In the genomic region with DNA sequence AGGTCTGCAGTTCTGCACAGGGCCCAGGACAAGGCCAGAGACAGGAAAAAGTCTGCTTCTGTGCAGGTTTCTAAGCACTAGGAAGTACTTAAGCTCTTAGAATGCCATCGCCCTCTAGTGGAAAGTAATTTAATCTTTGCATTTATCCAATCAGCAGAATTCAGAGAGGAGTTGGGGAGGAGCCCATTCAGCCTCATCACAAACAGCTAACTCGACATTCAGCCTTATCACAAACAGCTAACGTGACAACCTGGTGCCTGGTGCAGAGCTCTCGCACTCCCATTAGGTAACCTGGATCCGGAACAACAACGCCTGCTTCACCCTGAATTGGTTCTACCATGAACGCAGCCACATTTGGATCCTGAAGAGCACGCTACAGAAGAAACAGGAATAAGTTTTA, we compare ENCODE assay signal across 8 cellular contexts. TPM values are rescaled to one million over a fixed set of nuclear protein-coding genes. Genes with fewer than 3 reads are reported as not detected.
DNase-seq lines count a peak whose midpoint lies in the region; ATAC-seq, FAIRE-seq and TF ChIP-seq lines count a peak whose summit lies in the region.

No MANE protein-coding gene starts in this region.

- no peaks in the 10 kb centered on the region for H3F3A ChIP-seq in neural cell (ENCODE audit: insufficient read depth, low read length, poor library complexity, severe bottlenecking)

- peak; percentile 71 for TF ChIP-seq RAD21 in neural cell (conservative IDR thresholded peaks at IDR 0.05)

- no peaks in the 10 kb centered on the region for H3K27me3 Mint-ChIP-seq in Calu3 (ENCODE audit: unreplicated experiment)

- no peak overlapping the region for H2AFZ ChIP-seq in neural cell (ENCODE audit: low read depth, low read length)

- H3K9me3 Mint-ChIP-seq in Calu3 (ENCODE audit: low read depth, unreplicated experiment): no peaks in the 10 kb centered on the region

- peak; percentile 95 for ATAC-seq in HG03342 (IDR thresholded peaks at IDR 0.05; ENCODE audit: unreplicated experiment)

- peaks cover 9% of the 10 kb centered on the region for H3K4me1 Mint-ChIP-seq in Calu3 (ENCODE audit: low read depth, unreplicated experiment)

- H3K4me3 ChIP-seq in fibroblast of mammary gland (ENCODE audit: control insufficient read depth, low read depth, low read length) (no peak overlapping the region), neural cell (ENCODE audit: low read length) (no peak overlapping the region)

- peaks cover 3% of the 10 kb centered on the region for H3K36me3 ChIP-seq in neural cell (ENCODE audit: insufficient read depth, low read length)

- H3K79me2 ChIP-seq in neural cell (replicated peaks; ENCODE audit: insufficient read depth, low read length): no peaks in the 10 kb centered on the region

- no peak overlapping the region for H3K27ac Mint-ChIP-seq in Calu3 (ENCODE audit: unreplicated experiment)

- H3K27me3 ChIP-seq in neural cell (ENCODE audit: insufficient read depth, low read depth, low read length): no peaks in the 10 kb centered on the region

- H3K4me2 ChIP-seq in neural cell (ENCODE audit: low read length): no peak overlapping the region

- H4K20me1 ChIP-seq in neural cell (ENCODE audit: insufficient read depth): no peaks in the 10 kb centered on the region

- H3K9me3 ChIP-seq in neural cell (ENCODE audit: low read length): no peaks in the 10 kb centered on the region

- peak; percentile 97 for FAIRE-seq in GM19239 (lab: Jason Lieb, UNC)

- DNase-seq in Calu3 (no peak), GM19239 (ENCODE audit: insufficient read length, low spot score) (peak; percentile 65), NCI-H2227 treated with DMSO at 0.1 percent for 48 hours (lab: John Stamatoyannopoulos, UW) (peak; percentile 60), fibroblast of mammary gland (ENCODE audit: low read depth) (peak; percentile 86)
- DNase-seq in stimulated activated CD4-positive, alpha-beta T cell treated with anti-CD3 and anti-CD28 coated beads, Interleukin-4, amount 100 ng/mL, for 24 hours: no peak

- TF ChIP-seq CTCF in Calu3 (IDR thresholded peaks at IDR 0.05; ENCODE audit: unreplicated experiment) (peak; percentile 21), VCaP (conservative IDR thresholded peaks at IDR 0.05) (peak; percentile 75), fibroblast of mammary gland (conservative IDR thresholded peaks at IDR 0.05; ENCODE audit: control insufficient read depth, insufficient read depth, low read depth, low read length) (peak; percentile 66), neural cell (IDR thresholded peaks at IDR 0.05; ENCODE audit: poor library complexity, severe bottlenecking) (peak; percentile 81)

- H3K9me2 ChIP-seq in neural cell (ENCODE audit: insufficient read depth, low read length): no peaks in the 10 kb centered on the region

- peaks cover 19% of the 10 kb centered on the region for H3K36me3 Mint-ChIP-seq in Calu3 (ENCODE audit: insufficient read depth, unreplicated experiment)

- no peak overlapping the region for H3K27ac ChIP-seq in VCaP
- no peak overlapping the region for H3K27ac ChIP-seq in neural cell (ENCODE audit: low read length)

- no peak overlapping the region for H3K9ac ChIP-seq in neural cell (ENCODE audit: low read length)

- no peak for TF ChIP-seq EP300 in neural cell (conservative IDR thresholded peaks at IDR 0.05; ENCODE audit: poor library complexity, severe bottlenecking)

- CTCF ChIA-PET in Calu3 (lab: Charles Lee): interaction anchor here (0.6 to 1.4 kb wide), 7 partner anchors 14 to 433 kb away, joined by 3 to 10 read pairs (median 4); a partner anchor contains a TSS

- no TSS peak for BruUV-seq in Calu3 (replicated peaks; lab: Mats Ljungman, UMichigan)

- intact Hi-C loops in Calu3 (cut with micrococcal nuclease; ENCODE audit: unreplicated experiment): no loop called here

- no peak overlapping the region for H3K4me3 Mint-ChIP-seq in Calu3 (ENCODE audit: low read depth, unreplicated experiment)

TF ChIP-seq in neural cell, 6 proteins besides CTCF, POLR2A, EP300 and RAD21:
- TF ChIP-seq POLR2AphosphoS5 (IDR thresholded peaks at IDR 0.05): no peak
- TF ChIP-seq EZH2 (IDR thresholded peaks at IDR 0.05; ENCODE audit: borderline replicate concordance, insufficient read depth, low read length, poor library complexity, severe bottlenecking): no peak
- peak; percentile 79 for TF ChIP-seq SMC3 (conservative IDR thresholded peaks at IDR 0.05; ENCODE audit: poor library complexity)
- TF ChIP-seq, protein P1, sequence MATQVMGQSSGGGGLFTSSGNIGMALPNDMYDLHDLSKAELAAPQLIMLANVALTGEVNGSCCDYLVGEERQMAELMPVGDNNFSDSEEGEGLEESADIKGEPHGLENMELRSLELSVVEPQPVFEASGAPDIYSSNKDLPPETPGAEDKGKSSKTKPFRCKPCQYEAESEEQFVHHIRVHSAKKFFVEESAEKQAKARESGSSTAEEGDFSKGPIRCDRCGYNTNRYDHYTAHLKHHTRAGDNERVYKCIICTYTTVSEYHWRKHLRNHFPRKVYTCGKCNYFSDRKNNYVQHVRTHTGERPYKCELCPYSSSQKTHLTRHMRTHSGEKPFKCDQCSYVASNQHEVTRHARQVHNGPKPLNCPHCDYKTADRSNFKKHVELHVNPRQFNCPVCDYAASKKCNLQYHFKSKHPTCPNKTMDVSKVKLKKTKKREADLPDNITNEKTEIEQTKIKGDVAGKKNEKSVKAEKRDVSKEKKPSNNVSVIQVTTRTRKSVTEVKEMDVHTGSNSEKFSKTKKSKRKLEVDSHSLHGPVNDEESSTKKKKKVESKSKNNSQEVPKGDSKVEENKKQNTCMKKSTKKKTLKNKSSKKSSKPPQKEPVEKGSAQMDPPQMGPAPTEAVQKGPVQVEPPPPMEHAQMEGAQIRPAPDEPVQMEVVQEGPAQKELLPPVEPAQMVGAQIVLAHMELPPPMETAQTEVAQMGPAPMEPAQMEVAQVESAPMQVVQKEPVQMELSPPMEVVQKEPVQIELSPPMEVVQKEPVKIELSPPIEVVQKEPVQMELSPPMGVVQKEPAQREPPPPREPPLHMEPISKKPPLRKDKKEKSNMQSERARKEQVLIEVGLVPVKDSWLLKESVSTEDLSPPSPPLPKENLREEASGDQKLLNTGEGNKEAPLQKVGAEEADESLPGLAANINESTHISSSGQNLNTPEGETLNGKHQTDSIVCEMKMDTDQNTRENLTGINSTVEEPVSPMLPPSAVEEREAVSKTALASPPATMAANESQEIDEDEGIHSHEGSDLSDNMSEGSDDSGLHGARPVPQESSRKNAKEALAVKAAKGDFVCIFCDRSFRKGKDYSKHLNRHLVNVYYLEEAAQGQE (IDR thresholded peaks at IDR 0.05; ENCODE audit: borderline replicate concordance): no peak

RNA-seq across cellular contexts. Expression of a gene that starts 15.2 kb away (rescaled TPM):
- total RNA-seq in Calu3 (2022): 47.2 and 53.0 TPM in 2 replicates
- 129 and 132 TPM in 2 replicates for polyA plus RNA-seq in neural cell
- polyA minus RNA-seq in neural cell: 79.6 and 90.1 TPM in 2 replicates

RNA-seq across cellular contexts. Expression of a gene that starts 46.3 kb away (rescaled TPM):
- not detected in 2 replicates for total RNA-seq in Calu3 (2022)
- 0.16 and 0.19 TPM in 2 replicates for polyA plus RNA-seq in neural cell
- 0.35 and 0.73 TPM in 2 replicates for polyA minus RNA-seq in neural cell

RNA-seq across cellular contexts. Expression of a gene that starts 58.1 kb away (rescaled TPM):
- 12.0 and 14.5 TPM in 2 replicates for total RNA-seq in Calu3 (2022)
- polyA plus RNA-seq in neural cell: 16.0 and 24.7 TPM in 2 replicates
- polyA minus RNA-seq in neural cell: 15.0 and 17.8 TPM in 2 replicates

Comparison
In these comparisons a context has a peak if more than half of its experiments do, and no peak if none do; other contexts are left out.
1. DNase-seq: peak in GM19239 (single experiment), NCI-H2227 treated with DMSO at 0.1 percent for 48 hours (single experiment) and fibroblast of mammary gland (single experiment); none in Calu3 (single experiment) and stimulated activated CD4-positive, alpha-beta T cell treated with anti-CD3 and anti-CD28 coated beads, Interleukin-4, amount 100 ng/mL, for 24 hours (single experiment).
2. CTCF ChIP-seq: peak in every context shown above with its lines; median percentile 81 in neural cell; 75 in VCaP; 66 in fibroblast of mammary gland; 21 in Calu3.